ENCODE assay signal across 2 cellular contexts in genomic region chr13:111112196-111112595, GRCh38.
TF ChIP-seq lines count a peak whose summit lies in the region.

No MANE protein-coding gene starts in this region.

TF ChIP-seq in Ishikawa, 13 proteins besides CTCF, POLR2A, EP300 and RAD21 (continued from another document):
- TF ChIP-seq USF1 (IDR thresholded peaks at IDR 0.05), result peak; percentile 80
- no peak for TF ChIP-seq YY1 (IDR thresholded peaks at IDR 0.05; ENCODE audit: low read depth)
TF ChIP-seq in Ishikawa: peak in this region for 2.

TF ChIP-seq in K562, 482 proteins besides CTCF, POLR2A, EP300 and RAD21 (continued from another document):
- TF ChIP-seq, protein P1, sequence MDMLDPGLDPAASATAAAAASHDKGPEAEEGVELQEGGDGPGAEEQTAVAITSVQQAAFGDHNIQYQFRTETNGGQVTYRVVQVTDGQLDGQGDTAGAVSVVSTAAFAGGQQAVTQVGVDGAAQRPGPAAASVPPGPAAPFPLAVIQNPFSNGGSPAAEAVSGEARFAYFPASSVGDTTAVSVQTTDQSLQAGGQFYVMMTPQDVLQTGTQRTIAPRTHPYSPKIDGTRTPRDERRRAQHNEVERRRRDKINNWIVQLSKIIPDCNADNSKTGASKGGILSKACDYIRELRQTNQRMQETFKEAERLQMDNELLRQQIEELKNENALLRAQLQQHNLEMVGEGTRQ (CRISPR knock-in tag; IDR thresholded peaks at IDR 0.05), result 0 out of 2 replicates have a peak, but pooled peaks have one; percentile 10
- no peak for TF ChIP-seq TCF7L2 (IDR thresholded peaks at IDR 0.05; ENCODE audit: low read depth, low read length)
- TF ChIP-seq TFE3 (CRISPR knock-in tag; IDR thresholded peaks at IDR 0.05), result peak; percentile 34
